Comparison of ENCODE assay signal across 23 cellular contexts in the genomic region with DNA sequence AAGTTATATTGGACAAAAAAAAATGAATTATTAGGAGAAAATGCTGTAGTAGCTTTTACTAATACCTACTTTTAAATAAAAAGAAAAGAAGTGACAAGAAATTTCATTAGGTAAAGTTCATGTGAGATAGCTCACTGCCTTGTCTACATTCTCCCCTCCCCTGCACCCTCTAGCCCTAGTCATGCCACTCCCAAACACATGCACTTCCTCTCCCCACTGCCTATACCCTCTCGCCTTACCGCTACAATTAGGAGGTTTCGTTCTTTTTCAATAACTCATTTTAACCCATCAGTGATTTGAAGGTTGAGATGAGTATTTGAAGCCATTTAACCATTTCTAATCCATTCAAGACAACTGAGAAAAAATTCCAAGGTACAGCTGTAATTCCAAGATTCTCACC.
DNase-seq lines count a peak whose midpoint lies in the region; ATAC-seq, FAIRE-seq and TF ChIP-seq lines count a peak whose summit lies in the region.
"Had no signal": no experiment of that assay in that cellular context is flagged by ENCODE, and none has a peak within 500 bp of the region (broad histone marks: within the 10 kb centered on the region; RNA-seq: fewer than 3 reads in every experiment).

No MANE protein-coding gene starts in this region.

- H3K4me1 Mint-ChIP-seq in activated naive CD8-positive, alpha-beta T cell treated with anti-CD3 and anti-CD28 coated beads, Interleukin-2, amount 50 U/mL, for 24 hours: no peaks in the 10 kb centered on the region

- peak overlapping the region; percentile 43 for H3K4me2 ChIP-seq in SU-DHL-6 (ENCODE audit: low read depth, low read length, poor library complexity, severe bottlenecking)
- H3K4me2 ChIP-seq: BLaER1 had no signal

- peak overlapping the region; percentile 10; the same call in 1 of the 2 replicates for H3K27ac ChIP-seq in SU-DHL-6 (ENCODE audit: low read depth, low read length)
- H3K27ac ChIP-seq: ascending aorta, BLaER1, gastrocnemius medialis, left ventricle myocardium inferior, upper lobe of right lung had no signal

- H3K9me2 ChIP-seq in SU-DHL-6 (replicated peaks; ENCODE audit: insufficient read depth, low read length): no peaks in the 10 kb centered on the region

- no peaks in the 10 kb centered on the region for H3K79me2 ChIP-seq in SU-DHL-6 (ENCODE audit: insufficient read depth, low read length)

- no peak overlapping the region for H2AFZ ChIP-seq in SU-DHL-6 (ENCODE audit: low read depth, low read length, severe bottlenecking)

- TF ChIP-seq POLR2A in H54 (IDR thresholded peaks at IDR 0.05; ENCODE audit: low read depth, low read length): no peak

- no peaks in the 10 kb centered on the region for H4K20me1 ChIP-seq in SU-DHL-6 (ENCODE audit: low read depth, low read length)
- H4K20me1 ChIP-seq: BLaER1 had no signal

- peaks cover 9% of the 10 kb centered on the region; the same call in 1 of the 2 replicates for H3F3A ChIP-seq in SU-DHL-6 (ENCODE audit: insufficient read depth)

- H3K9me3 Mint-ChIP-seq in activated naive CD8-positive, alpha-beta T cell treated with anti-CD3 and anti-CD28 coated beads, Interleukin-2, amount 50 U/mL, for 24 hours: no peaks in the 10 kb centered on the region
- H3K9me3 Mint-ChIP-seq: activated CD4-positive, alpha-beta memory T cell treated with anti-CD3 and anti-CD28 coated beads for 36 hours; natural killer cell had no signal

- DNase-seq in NCI-H748 (lab: John Stamatoyannopoulos, UW; ENCODE audit: unreplicated experiment) (peak; percentile 37), NCI-H748 treated with DMSO at 0.1 percent for 48 hours (lab: John Stamatoyannopoulos, UW) (no peak), H54 (ENCODE audit: insufficient read length, low spot score) (no peak), urothelium cell line (ENCODE audit: low spot score) (no peak), Ammon's horn (ENCODE audit: low spot score) (no peak), NCI-H2196 (lab: John Stamatoyannopoulos, UW; ENCODE audit: unreplicated experiment) (no peak)
- DNase-seq in activated naive CD8-positive, alpha-beta T cell treated with anti-CD3 and anti-CD28 coated beads, Interleukin-2, amount 50 U/mL, for 24 hours: no peak
- DNase-seq: activated CD4-positive, alpha-beta memory T cell treated with anti-CD3 and anti-CD28 coated beads for 36 hours; HCEC 1CT; left ventricle myocardium inferior; natural killer cell; PC-3; stimulated activated CD4-positive, alpha-beta T cell treated with anti-CD3 and anti-CD28 coated beads, Interleukin-1b, Interleukin-23, amount 100 ng/mL, for 48 hours; T1000; upper lobe of right lung had no signal

- FAIRE-seq in H54 (lab: Jason Lieb, UNC): peak; percentile 90
- FAIRE-seq in urothelium cell line (lab: Jason Lieb, UNC): peak; percentile 30
- FAIRE-seq: small intestine had no signal

- H3K27ac Mint-ChIP-seq in activated naive CD8-positive, alpha-beta T cell treated with anti-CD3 and anti-CD28 coated beads, Interleukin-2, amount 50 U/mL, for 24 hours: no peak overlapping the region
- H3K27ac Mint-ChIP-seq: activated CD4-positive, alpha-beta memory T cell treated with anti-CD3 and anti-CD28 coated beads for 36 hours; activated naive CD8-positive, alpha-beta T cell; natural killer cell had no signal

- peaks cover 3% of the 10 kb centered on the region; the same call in 1 of the 2 replicates for H3K36me3 ChIP-seq in SU-DHL-6 (ENCODE audit: low read length)
- H3K36me3 ChIP-seq: ascending aorta, gastrocnemius medialis, left ventricle myocardium inferior, upper lobe of right lung had no signal

- H3K9me3 ChIP-seq in SU-DHL-6 (ENCODE audit: insufficient read depth, low read length): no peaks in the 10 kb centered on the region
- H3K9me3 ChIP-seq: ascending aorta, gastrocnemius medialis, left ventricle myocardium inferior, upper lobe of right lung had no signal

- ATAC-seq in activated naive CD8-positive, alpha-beta T cell treated with anti-CD3 and anti-CD28 coated beads, Interleukin-2, amount 50 U/mL, for 24 hours: no peak
- ATAC-seq: activated CD4-positive, CD25-positive, alpha-beta regulatory T cell treated with anti-CD3 and anti-CD28 coated beads, Interleukin-2, amount 50 U/mL, for 24 hours; natural killer cell; PC-3; Right ventricle myocardium inferior; upper lobe of right lung had no signal

- H3K4me3 ChIP-seq in SU-DHL-6 (ENCODE audit: insufficient read depth, low read length, poor library complexity, severe bottlenecking): no peak overlapping the region
- H3K4me3 ChIP-seq: ascending aorta, BLaER1, gastrocnemius medialis, left ventricle myocardium inferior, upper lobe of right lung had no signal

- H3K9ac ChIP-seq in SU-DHL-6 (ENCODE audit: low read length): no peak overlapping the region
- H3K9ac ChIP-seq: BLaER1 had no signal

- no peaks in the 10 kb centered on the region for H3K27me3 ChIP-seq in SU-DHL-6 (ENCODE audit: low read length)
- H3K27me3 ChIP-seq: ascending aorta, BLaER1, gastrocnemius medialis, upper lobe of right lung had no signal

- no peak overlapping the region for H3K4me3 Mint-ChIP-seq in activated naive CD8-positive, alpha-beta T cell treated with anti-CD3 and anti-CD28 coated beads, Interleukin-2, amount 50 U/mL, for 24 hours
- H3K4me3 Mint-ChIP-seq: activated CD4-positive, alpha-beta memory T cell treated with anti-CD3 and anti-CD28 coated beads for 36 hours; activated naive CD8-positive, alpha-beta T cell; natural killer cell had no signal

- H3K36me3 Mint-ChIP-seq in activated naive CD8-positive, alpha-beta T cell treated with anti-CD3 and anti-CD28 coated beads, Interleukin-2, amount 50 U/mL, for 24 hours (ENCODE audit: low read depth): peaks cover 5% of the 10 kb centered on the region
- H3K36me3 Mint-ChIP-seq: natural killer cell had no signal

- no peak for TF ChIP-seq CTCF in SU-DHL-6 (IDR thresholded peaks at IDR 0.05; ENCODE audit: insufficient read depth, low read length, poor library complexity, severe bottlenecking)

- no peaks in the 10 kb centered on the region for H3K27me3 Mint-ChIP-seq in activated naive CD8-positive, alpha-beta T cell treated with anti-CD3 and anti-CD28 coated beads, Interleukin-2, amount 50 U/mL, for 24 hours
- H3K27me3 Mint-ChIP-seq: activated CD4-positive, alpha-beta memory T cell treated with anti-CD3 and anti-CD28 coated beads for 36 hours; activated naive CD8-positive, alpha-beta T cell had no signal
